Comparison of ENCODE assay signal across 7 cellular contexts in genomic region chr1:154556422-154556821, GRCh38. TPM values are rescaled to one million over a fixed set of nuclear protein-coding genes. Genes with fewer than 3 reads are reported as not detected.
DNase-seq lines count a peak whose midpoint lies in the region; ATAC-seq and TF ChIP-seq lines count a peak whose summit lies in the region.
"Had no signal": no experiment of that assay in that cellular context is flagged by ENCODE, and none has a peak within 500 bp of the region (broad histone marks: within the 10 kb centered on the region; RNA-seq: fewer than 3 reads in every experiment).

No MANE protein-coding gene starts in this region.

- peak overlapping the region; percentile 23 to 89 for H3K4me3 Mint-ChIP-seq in stimulated activated naive B cell treated with anti-CD40 and anti-IgM and Interleukin-4, amounts not matched to agents 10 μg/mL and 1 μg/mL and 100 μg/mL, for 72 hours

- peaks cover 21 to 60% of the 10 kb centered on the region in 2 donors for H3K4me1 Mint-ChIP-seq in stimulated activated naive B cell treated with anti-CD40 and anti-IgM and Interleukin-4, amounts not matched to agents 10 μg/mL and 1 μg/mL and 100 μg/mL, for 72 hours

- H2AFZ ChIP-seq in OCI-LY3 (ENCODE audit: low read depth, low read length), result no peak overlapping the region

- H3K4me1 ChIP-seq in OCI-LY3 (ENCODE audit: low read length) (peaks cover 19% of the 10 kb centered on the region), esophagus muscularis mucosa (peaks cover 24 to 67% (median 55%) of the 10 kb centered on the region in 4 donors)

- H3K27ac Mint-ChIP-seq in stimulated activated naive B cell treated with anti-CD40 and anti-IgM and Interleukin-4, amounts not matched to agents 10 μg/mL and 1 μg/mL and 100 μg/mL, for 72 hours, result peak overlapping the region; percentile 20

- no CpG with 5 or more reads among the region's 4 CpGs for WGBS in esophagus muscularis mucosa

- H3K4me3 ChIP-seq in OCI-LY3 (ENCODE audit: low read length), result peak overlapping the region; percentile 87
- peak overlapping the region; percentile 84 to 99 (median 92) for H3K4me3 ChIP-seq in esophagus muscularis mucosa

- H3K9ac ChIP-seq in OCI-LY3 (ENCODE audit: low read length), result peak overlapping the region; percentile 98; the same call in 1 of the 2 replicates

- no peaks in the 10 kb centered on the region for H3K27me3 Mint-ChIP-seq in stimulated activated naive B cell treated with anti-CD40 and anti-IgM and Interleukin-4, amounts not matched to agents 10 μg/mL and 1 μg/mL and 100 μg/mL, for 72 hours

- TF ChIP-seq EP300 in esophagus muscularis mucosa (IDR thresholded peaks at IDR 0.05), result no peak

- ATAC-seq in stimulated activated naive B cell treated with anti-CD40 and anti-IgM and Interleukin-4, amounts not matched to agents 10 μg/mL and 1 μg/mL and 100 μg/mL, for 72 hours (replicated peaks), result no peak
- ATAC-seq in GM21825 (IDR thresholded peaks at IDR 0.05; ENCODE audit: unreplicated experiment) (no peak), HG02885 (IDR thresholded peaks at IDR 0.05; ENCODE audit: poor library complexity, unreplicated experiment) (no peak)

- H3K27me3 ChIP-seq in OCI-LY3 (ENCODE audit: low read depth, low read length), result no peaks in the 10 kb centered on the region
- H3K27me3 ChIP-seq in esophagus muscularis mucosa, result no peaks in the 10 kb centered on the region

- TF ChIP-seq POLR2A in esophagus muscularis mucosa (IDR thresholded peaks at IDR 0.05; ENCODE audit: low read depth), result no peak

- H3K27ac ChIP-seq in OCI-LY3 (ENCODE audit: low read length) (no peak overlapping the region), esophagus muscularis mucosa (replicated peaks in 1 of 4) (peak overlapping the region; percentile 92 to 96 (median 96))

- H3K79me2 ChIP-seq in OCI-LY3 (ENCODE audit: low read length), result peaks cover 41% of the 10 kb centered on the region

- TF ChIP-seq CTCF in OCI-LY3 (IDR thresholded peaks at IDR 0.05; ENCODE audit: low read depth, low read length) (no peak), esophagus muscularis mucosa (IDR thresholded peaks at IDR 0.05) (no peak)

- peaks cover 24 to 51% of the 10 kb centered on the region in 2 donors for H3K36me3 Mint-ChIP-seq in stimulated activated naive B cell treated with anti-CD40 and anti-IgM and Interleukin-4, amounts not matched to agents 10 μg/mL and 1 μg/mL and 100 μg/mL, for 72 hours

- no peaks in the 10 kb centered on the region for H3K9me3 Mint-ChIP-seq in stimulated activated naive B cell treated with anti-CD40 and anti-IgM and Interleukin-4, amounts not matched to agents 10 μg/mL and 1 μg/mL and 100 μg/mL, for 72 hours

- intact Hi-C loops in esophagus muscularis mucosa (cut with DNase I), result loop anchor here (5.0 to 10.0 kb wide), 3 partner anchors 56 to 202 kb away; partner anchors contain the start of gene IL6R

- no peak for DNase-seq in esophagus muscularis mucosa (ENCODE audit: extremely low spot score)
- DNase-seq in stimulated activated naive B cell treated with anti-CD40 and anti-IgM and Interleukin-4, amounts not matched to agents 10 μg/mL and 1 μg/mL and 100 μg/mL, for 72 hours, result no peak
- DNase-seq in NCI-H2171 treated with DMSO at 0.1 percent for 48 hours (lab: John Stamatoyannopoulos, UW), result no peak
- DNase-seq: NK-92 treated with Interleukin-12 subunit alpha and Interleukin-12 subunit beta, amount 100 ng/mL, for 24 hours had no signal

- peak overlapping the region; percentile 94 for H3K4me2 ChIP-seq in OCI-LY3 (ENCODE audit: low read length)

- H3K9me3 ChIP-seq in OCI-LY3 (ENCODE audit: insufficient read depth, low read length) (no peaks in the 10 kb centered on the region), esophagus muscularis mucosa (no peaks in the 10 kb centered on the region)

- peaks cover 17% of the 10 kb centered on the region for H4K20me1 ChIP-seq in OCI-LY3 (ENCODE audit: insufficient read depth, low read length)

- H3K36me3 ChIP-seq in OCI-LY3 (replicated peaks; ENCODE audit: low read depth, low read length) (peaks cover 52% of the 10 kb centered on the region), esophagus muscularis mucosa (peaks cover 41 to 46% (median 45%) of the 10 kb centered on the region in 4 donors)

RNA-seq across cellular contexts. Expression of gene UBE2Q1, which starts 2.0 kb away (rescaled TPM):
- 10 to 100 TPM; 23.7 to 41.3 (median 31.3) TPM for total RNA-seq in esophagus muscularis mucosa

RNA-seq across cellular contexts. Expression of gene CHRNB2, which starts 11.2 kb away (rescaled TPM):
- total RNA-seq in esophagus muscularis mucosa, result under 1 TPM; under 0.01 to 0.65 (median 0.19) TPM

RNA-seq across cellular contexts. Expression of gene ADAR, which starts 51.6 kb away (rescaled TPM):
- 10 to 100 TPM; 80.2 to 96.3 (median 87.1) TPM for total RNA-seq in esophagus muscularis mucosa

RNA-seq across cellular contexts. Expression of gene SHE, which starts 54.2 kb away (rescaled TPM):
- total RNA-seq in esophagus muscularis mucosa, result 10 to 100 TPM; 12.5 to 17.0 (median 12.6) TPM

RNA-seq across cellular contexts. Expression of gene TDRD10, which starts 54.4 kb away (rescaled TPM):
- 1 to 10 TPM; 2.3 to 5.0 (median 4.3) TPM for total RNA-seq in esophagus muscularis mucosa
